ENCODE assay signal across 19 cellular contexts in genomic region chr22:26581769-26582168, GRCh38. TPM values are rescaled to one million over a fixed set of nuclear protein-coding genes. Genes with fewer than 3 reads are reported as not detected.
"Had no signal": no experiment of that assay in that cellular context is flagged by ENCODE, and none has a peak within 500 bp of the region (broad histone marks: within the 10 kb centered on the region; RNA-seq: fewer than 3 reads in every experiment).

No MANE protein-coding gene starts in this region.

- H3K27ac Mint-ChIP-seq: dendritic cell treated with granulocyte-macrophage colony-stimulating factor and Interleukin-4, amounts not matched to agents 40 ng/mL and 50 ng/mL, for 4 days had no signal

- H3K27ac ChIP-seq: brain microvascular endothelial cell, parathyroid adenoma, skin epidermis, tibial nerve had no signal

- H3K9me3 ChIP-seq: tibial nerve had no signal

- DNase-seq: activated CD4-positive, alpha-beta memory T cell treated with anti-CD3 and anti-CD28 coated beads, Interleukin-2, amount 10 ng/mL, durations not matched to agents 7 days and 5 days; activated CD4-positive, alpha-beta T cell treated with anti-CD3 and anti-CD28 coated beads for 1 hour; activated effector memory CD4-positive, alpha-beta T cell treated with Interleukin-2 at 50 U/mL for 16 hours; brain microvascular endothelial cell; cerebellar nuclear complex; effector memory CD8-positive, alpha-beta T cell; hippocampal formation; retina; stimulated activated naive B cell treated with anti-CD40 and anti-IgM and Interleukin-4, amounts not matched to agents 10 μg/mL and 1 μg/mL and 100 μg/mL, for 72 hours; SW 1271 had no signal

- H3K4me3 ChIP-seq: skin epidermis, tibial nerve had no signal

- H3K4me3 Mint-ChIP-seq: dendritic cell treated with granulocyte-macrophage colony-stimulating factor and Interleukin-4, amounts not matched to agents 40 ng/mL and 50 ng/mL, for 4 days; stimulated activated naive B cell treated with anti-CD40 and anti-IgM and Interleukin-4, amounts not matched to agents 10 μg/mL and 1 μg/mL and 100 μg/mL, for 72 hours had no signal

- H3K9me3 Mint-ChIP-seq: activated CD4-positive, alpha-beta memory T cell treated with anti-CD3 and anti-CD28 coated beads, Interleukin-2, amount 10 ng/mL, durations not matched to agents 7 days and 5 days; activated naive CD4-positive, alpha-beta T cell treated with anti-CD3 and anti-CD28 coated beads, Interleukin-2, amount 50 U/mL, for 72 hours; dendritic cell treated with granulocyte-macrophage colony-stimulating factor and Interleukin-4, amounts not matched to agents 40 ng/mL and 50 ng/mL, for 4 days; effector memory CD8-positive, alpha-beta T cell; stimulated activated naive B cell treated with anti-CD40 and anti-IgM and Interleukin-4, amounts not matched to agents 10 μg/mL and 1 μg/mL and 100 μg/mL, for 72 hours had no signal

- H3K9ac ChIP-seq: parathyroid adenoma had no signal

- H3K27me3 Mint-ChIP-seq: activated CD4-positive, alpha-beta memory T cell treated with anti-CD3 and anti-CD28 coated beads, Interleukin-2, amount 10 ng/mL, durations not matched to agents 7 days and 5 days; dendritic cell treated with granulocyte-macrophage colony-stimulating factor and Interleukin-4, amounts not matched to agents 40 ng/mL and 50 ng/mL, for 4 days; effector memory CD8-positive, alpha-beta T cell; stimulated activated naive B cell treated with anti-CD40 and anti-IgM and Interleukin-4, amounts not matched to agents 10 μg/mL and 1 μg/mL and 100 μg/mL, for 72 hours had no signal

- H3K36me3 Mint-ChIP-seq: activated naive CD4-positive, alpha-beta T cell treated with anti-CD3 and anti-CD28 coated beads, Interleukin-2, amount 50 U/mL, for 72 hours had no signal

- H3K27me3 ChIP-seq: brain microvascular endothelial cell, tibial nerve had no signal

- H3K79me2 ChIP-seq: parathyroid adenoma had no signal

- H2AFZ ChIP-seq: parathyroid adenoma had no signal

- ATAC-seq: activated naive CD4-positive, alpha-beta T cell treated with anti-CD3 and anti-CD28 coated beads, Interleukin-2, amount 50 U/mL, for 72 hours; effector memory CD8-positive, alpha-beta T cell; stimulated activated naive B cell treated with anti-CD40 and anti-IgM and Interleukin-4, amounts not matched to agents 10 μg/mL and 1 μg/mL and 100 μg/mL, for 72 hours had no signal

- H3K4me1 ChIP-seq: parathyroid adenoma had no signal

RNA-seq across cellular contexts. Expression of gene CRYBB1, which starts 36.1 kb away (rescaled TPM):
- total RNA-seq: activated naive CD4-positive, alpha-beta T cell treated with anti-CD3 and anti-CD28 coated beads, Interleukin-2, amount 50 U/mL, for 72 hours; epithelial cell of proximal tubule had no signal

RNA-seq across cellular contexts. Expression of gene CRYBA4, which starts 40.0 kb away (rescaled TPM):
- total RNA-seq: activated naive CD4-positive, alpha-beta T cell treated with anti-CD3 and anti-CD28 coated beads, Interleukin-2, amount 50 U/mL, for 72 hours; epithelial cell of proximal tubule; lower leg skin; mesenteric fat pad; subcutaneous adipose tissue; tibial nerve had no signal
